In genomic region chr6:158781692-158782373, GRCh38 we compare ENCODE assay signal across 10 cellular contexts. TPM values are rescaled to one million over a fixed set of nuclear protein-coding genes. Genes with fewer than 3 reads are reported as not detected.
DNase-seq lines count a peak whose midpoint lies in the region; ATAC-seq and TF ChIP-seq lines count a peak whose summit lies in the region.
"Had no signal": no experiment of that assay in that cellular context is flagged by ENCODE, and none has a peak within 500 bp of the region (broad histone marks: within the 10 kb centered on the region; RNA-seq: fewer than 3 reads in every experiment).

No MANE protein-coding gene starts in this region.

- H2AFZ ChIP-seq in IMR-90 (replicated peaks; ENCODE audit: low read length, poor library complexity), result no peak overlapping the region
- H2AFZ ChIP-seq in trophoblast cell (ENCODE audit: insufficient read depth, low read length, poor library complexity), result no peak overlapping the region

- peak overlapping the region in 2 of 7 donors; percentile 34 to 36 for H3K4me3 Mint-ChIP-seq in CD8-positive, alpha-beta memory T cell

- 94% methylated on average over 8 of the region's 19 CpGs; no CpG with 5 or more reads in 1 of the 2 experiments for WGBS in IMR-90 (ENCODE audit: extremely low coverage in 2 of 2, insufficient read length in 1 of 2), 2 experiments
- WGBS in trophoblast cell (ENCODE audit: extremely low coverage, insufficient coverage, insufficient read length), result no CpG with 5 or more reads among the region's 19 CpGs

- intact Hi-C loops in IMR-90 (cut with micrococcal nuclease), result no loop called here
- intact Hi-C loops in uterus (cut with DNase I; ENCODE audit: low total_unique reads), result no loop called here

- peaks cover 6% of the 10 kb centered on the region for H3K79me2 ChIP-seq in trophoblast cell (ENCODE audit: control insufficient read depth, insufficient read depth, low read length, poor library complexity)

- no peak overlapping the region for H2BK15ac ChIP-seq in IMR-90 (ENCODE audit: low read depth, low read length)

- H2BK20ac ChIP-seq in IMR-90 (ENCODE audit: low read depth, low read length), result no peak overlapping the region

- dilution Hi-C loops in IMR-90 (cut with HindIII; ENCODE audit: low sequenced_read_pairs, unreplicated experiment), result no loop called here

- H2BK12ac ChIP-seq in trophoblast cell (ENCODE audit: low read length), result peak overlapping the region; percentile 15

- no peak for ATAC-seq in IMR-90 (ENCODE audit: low read depth)

- H3K4me1 ChIP-seq in CD8-positive, alpha-beta memory T cell (ENCODE audit: insufficient read depth, low read length), result peaks cover 8% of the 10 kb centered on the region
- H3K4me1 ChIP-seq in IMR-90 (ENCODE audit: control insufficient read depth, insufficient read depth, low read length), result peaks cover 2% of the 10 kb centered on the region; the same call in 1 of the 2 replicates
- H3K4me1 ChIP-seq in trophoblast cell (ENCODE audit: control insufficient read depth in 1 of 2, insufficient read depth in 2 of 2, low read length in 2 of 2), result peaks cover 14 to 30% of the 10 kb centered on the region in 2 experiments
- no peaks in the 10 kb centered on the region for H3K4me1 ChIP-seq in uterus

- no peak overlapping the region for H2AK5ac ChIP-seq in IMR-90 (ENCODE audit: low read depth, low read length)
- no peak overlapping the region for H2AK5ac ChIP-seq in trophoblast cell (ENCODE audit: low read length)

- H3K27ac ChIP-seq in CD8-positive, alpha-beta memory T cell (ENCODE audit: low read depth, low read length), result no peak overlapping the region
- no peak overlapping the region for H3K27ac ChIP-seq in IMR-90 (ENCODE audit: insufficient read depth, low read length)
- peak overlapping the region; percentile 76 for H3K27ac ChIP-seq in epithelial cell of prostate
- H3K27ac ChIP-seq in trophoblast cell (ENCODE audit: low read depth, low read length), result peak overlapping the region; percentile 79
- no peak overlapping the region for H3K27ac ChIP-seq in uterus

- H4K12ac ChIP-seq in trophoblast cell (ENCODE audit: low read depth, low read length), result no peak overlapping the region

- H3K9me3 Mint-ChIP-seq in CD8-positive, alpha-beta memory T cell, result no peaks in the 10 kb centered on the region

- H3K79me1 ChIP-seq in IMR-90 (ENCODE audit: low read depth in 1 of 2, low read length in 2 of 2), result peaks cover 20 to 45% of the 10 kb centered on the region in 2 experiments
- H3K79me1 ChIP-seq in trophoblast cell (ENCODE audit: low read length), result peaks cover 11% of the 10 kb centered on the region

- H2BK120ac ChIP-seq in IMR-90 (ENCODE audit: low read depth, low read length) (no peak overlapping the region), trophoblast cell (ENCODE audit: insufficient read depth, low read length, poor library complexity) (peak overlapping the region; percentile 18)

- H3K27ac Mint-ChIP-seq in CD8-positive, alpha-beta memory T cell, result peak overlapping the region in 7 of 8 donors; percentile 36 to 81 (median 72)

- no peak overlapping the region for H4K8ac ChIP-seq in IMR-90 (ENCODE audit: low read depth in 2 of 2, low read length in 2 of 2)
- peak overlapping the region; percentile 17 for H4K8ac ChIP-seq in trophoblast cell (ENCODE audit: low read depth, low read length)

- H3K36me3 Mint-ChIP-seq in CD8-positive, alpha-beta memory T cell, result peaks cover 13 to 92% (median 36%) of the 10 kb centered on the region in 3 donors

- no peak overlapping the region for H3K4me3 ChIP-seq in CD8-positive, alpha-beta memory T cell (ENCODE audit: low read length)
- H3K4me3 ChIP-seq in IMR-90 (ENCODE audit: insufficient read depth, low read depth, low read length) (no peak overlapping the region), trophoblast cell (ENCODE audit: low read depth, low read length) (no peak overlapping the region), uterus (no peak overlapping the region)

- CTCF ChIA-PET in CD8-positive, alpha-beta memory T cell (lab: Charles Lee), result interaction anchor here (1.1 to 2.1 kb wide), 7 partner anchors 11 to 192 kb away, joined by 3 to 7 read pairs (median 5); no protein-coding TSS in a partner anchor
- CTCF ChIA-PET in IMR-90 (lab: Yijun Ruan, JAX) (no interaction called here), HEK293T (lab: Yijun Ruan, JAX) (no interaction called here)

- BruUV-seq in IMR-90 (replicated peaks; lab: Mats Ljungman, UMichigan), result no TSS peak

- DNase-seq in CD8-positive, alpha-beta memory T cell, result peak in 1 of 5 donors; percentile 39
- DNase-seq in IMR-90, result no peak
- DNase-seq in epithelial cell of prostate (ENCODE audit: low read depth, low spot score), result no peak
- DNase-seq in trophoblast cell, result peak; percentile 47 to 50
- DNase-seq in NCI-H345 treated with DMSO at 0.1 percent for 48 hours (lab: John Stamatoyannopoulos, UW; ENCODE audit: unreplicated experiment), result no peak
- no peak for DNase-seq in uterus
- DNase-seq in HEK293T (ENCODE audit: extremely low spot score), result no peak
- DNase-seq: NCI-H2227 treated with DMSO at 0.1 percent for 48 hours, substantia nigra, T-helper 2 cell had no signal

- H3K56ac ChIP-seq in IMR-90 (ENCODE audit: extremely low read depth, insufficient read depth, low read length), result no peak overlapping the region

- peak overlapping the region; percentile 22 for H2AK9ac ChIP-seq in IMR-90 (replicated peaks; ENCODE audit: low read depth, low read length, poor library complexity)

- H3K27me3 Mint-ChIP-seq in CD8-positive, alpha-beta memory T cell, result peaks cover 0 to 6% of the 10 kb centered on the region in 2 donors

- no peak overlapping the region for H3K14ac ChIP-seq in IMR-90 (replicated peaks; ENCODE audit: low read depth, low read length)
- H3K14ac ChIP-seq in trophoblast cell (ENCODE audit: low read length), result peak overlapping the region; percentile 41

- in situ Hi-C loops in IMR-90 (cut with MboI; ENCODE audit: low sequenced_read_pairs), result no loop called here

- no peak overlapping the region for H3K9ac ChIP-seq in IMR-90 (ENCODE audit: low read depth, low read length)
- no peak overlapping the region for H3K9ac ChIP-seq in trophoblast cell (ENCODE audit: low read length)

- no peaks in the 10 kb centered on the region for H3K27me3 ChIP-seq in CD8-positive, alpha-beta memory T cell (ENCODE audit: insufficient read depth, low read length, poor library complexity, severe bottlenecking)
- H3K27me3 ChIP-seq in IMR-90 (ENCODE audit: control insufficient read depth, insufficient read depth, low read length) (no peaks in the 10 kb centered on the region), trophoblast cell (ENCODE audit: insufficient read depth, low read length) (no peaks in the 10 kb centered on the region), uterus (no peaks in the 10 kb centered on the region)

- no peak for TF ChIP-seq RAD21 in IMR-90 (IDR thresholded peaks at IDR 0.05; ENCODE audit: low read length)

- H3K9me3 ChIP-seq in CD8-positive, alpha-beta memory T cell (ENCODE audit: low read length), result no peaks in the 10 kb centered on the region
- H3K9me3 ChIP-seq in IMR-90 (ENCODE audit: control insufficient read depth, insufficient read depth, low read length) (no peaks in the 10 kb centered on the region), trophoblast cell (ENCODE audit: insufficient read depth, low read depth, low read length) (peaks cover 2% of the 10 kb centered on the region), uterus (no peaks in the 10 kb centered on the region)

- TF ChIP-seq CTCF in IMR-90 (conservative IDR thresholded peaks at IDR 0.05; ENCODE audit: low read depth, low read length), result no peak
- TF ChIP-seq CTCF in uterus (IDR thresholded peaks at IDR 0.05), result no peak

- H4K5ac ChIP-seq in IMR-90 (ENCODE audit: low read depth, low read length), result no peak overlapping the region

- no peak overlapping the region for H4K91ac ChIP-seq in IMR-90 (ENCODE audit: insufficient read depth, low read depth, low read length)
- H4K91ac ChIP-seq in trophoblast cell (ENCODE audit: low read depth, low read length), result peak overlapping the region; percentile 41

- H3K4me2 ChIP-seq in IMR-90 (ENCODE audit: low read depth, low read length) (no peak overlapping the region), trophoblast cell (ENCODE audit: low read length) (peak overlapping the region; percentile 44)

- TF ChIP-seq POLR2A in IMR-90 (IDR thresholded peaks at IDR 0.05; ENCODE audit: low read depth, low read length) (no peak), uterus (IDR thresholded peaks at IDR 0.05) (no peak)

- 0 out of 2 replicates have a peak, but pooled peaks cover 4% of the 10 kb centered on the region for H4K20me1 ChIP-seq in IMR-90 (ENCODE audit: insufficient read depth, low read length)

- peaks cover 5% of the 10 kb centered on the region for H3K9me1 ChIP-seq in IMR-90 (ENCODE audit: insufficient read depth, low read length)

- H3K23ac ChIP-seq in IMR-90 (ENCODE audit: low read depth, low read length) (no peak overlapping the region), trophoblast cell (ENCODE audit: low read length) (no peak overlapping the region)

- no peak overlapping the region for H2BK5ac ChIP-seq in IMR-90 (ENCODE audit: low read depth, low read length, poor library complexity, severe bottlenecking)
- H2BK5ac ChIP-seq in trophoblast cell (ENCODE audit: low read depth, low read length, poor library complexity), result peak overlapping the region; percentile 37

- peaks cover 66% of the 10 kb centered on the region for H3K36me3 ChIP-seq in CD8-positive, alpha-beta memory T cell (ENCODE audit: insufficient read depth, low read length)
- H3K36me3 ChIP-seq in IMR-90 (ENCODE audit: control insufficient read depth, insufficient read depth, low read length) (peaks cover 45% of the 10 kb centered on the region), trophoblast cell (ENCODE audit: control insufficient read depth in 1 of 2, insufficient read depth in 2 of 2, low read length in 2 of 2) (peaks cover 58 to 75% of the 10 kb centered on the region in 2 experiments), uterus (no peaks in the 10 kb centered on the region)

- H3K4ac ChIP-seq in IMR-90 (ENCODE audit: low read depth, low read length) (no peak overlapping the region), trophoblast cell (ENCODE audit: low read depth, low read length) (peak overlapping the region; percentile 42)

- POLR2A ChIA-PET in CD8-positive, alpha-beta memory T cell (lab: Charles Lee), result interaction anchor here (0.9 kb wide), 1 partner anchor 13 kb away, joined by 3 read pairs; no protein-coding TSS in a partner anchor
- POLR2A ChIA-PET in IMR-90 (lab: Charles Lee; ENCODE audit: unreplicated experiment) (no interaction called here), HEK293T (lab: Yijun Ruan, JAX) (no interaction called here)

- H3K4me1 Mint-ChIP-seq in CD8-positive, alpha-beta memory T cell, result peaks cover 33 to 74% (median 48%) of the 10 kb centered on the region in 3 donors

- H3K18ac ChIP-seq in IMR-90 (ENCODE audit: low read depth, low read length) (no peak overlapping the region), trophoblast cell (ENCODE audit: low read length) (peak overlapping the region; percentile 55)

TF ChIP-seq in HEK293T, 16 proteins besides CTCF, POLR2A, EP300 and RAD21 (continues in another document):
- no peak for TF ChIP-seq FOXA1 (IDR thresholded peaks at IDR 0.05)

RNA-seq across cellular contexts. Expression of gene EZR, which starts 37.3 kb away (rescaled TPM):
- 100 to 1,000 TPM; 296 to 299 TPM for total RNA-seq in CD8-positive, alpha-beta memory T cell
- 325 TPM for polyA plus RNA-seq in CD8-positive, alpha-beta memory T cell
- total RNA-seq in IMR-90 (2012; rRNA removed) (145 and 179 TPM in 2 replicates), uterus (10 to 100 TPM; 27.4 to 94.0 (median 59.3) TPM)
- 83.8 and 87.6 TPM in 2 replicates for polyA plus RNA-seq in IMR-90 (2012; rRNA removed)
- 48.4 and 65.5 TPM in 2 replicates for polyA plus RNA-seq in IMR-90 (2012; cell fraction: cytosol; rRNA removed)
- 47.4 and 74.1 TPM in 2 replicates for polyA plus RNA-seq in IMR-90 (2012; cell fraction: nucleus; rRNA removed; ENCODE audit: low replicate concordance)
- polyA plus RNA-seq in trophoblast cell (2013), result 490 and 492 TPM in 2 replicates

Comparison
In these comparisons a context has a peak if more than half of its experiments do, and no peak if none do; other contexts are left out.
1. DNase-seq: peak in trophoblast cell (2 of 2); none in IMR-90 (single experiment), epithelial cell of prostate (single experiment), NCI-H345 treated with DMSO at 0.1 percent for 48 hours (single experiment), uterus (0 of 2) and HEK293T (single experiment).
2. H3K27ac ChIP-seq: peak in epithelial cell of prostate (single experiment) and trophoblast cell (single experiment); none in CD8-positive, alpha-beta memory T cell (single experiment), IMR-90 (single experiment) and uterus (0 of 2).